Comparison of ENCODE assay signal across 24 cellular contexts in the genomic region with DNA sequence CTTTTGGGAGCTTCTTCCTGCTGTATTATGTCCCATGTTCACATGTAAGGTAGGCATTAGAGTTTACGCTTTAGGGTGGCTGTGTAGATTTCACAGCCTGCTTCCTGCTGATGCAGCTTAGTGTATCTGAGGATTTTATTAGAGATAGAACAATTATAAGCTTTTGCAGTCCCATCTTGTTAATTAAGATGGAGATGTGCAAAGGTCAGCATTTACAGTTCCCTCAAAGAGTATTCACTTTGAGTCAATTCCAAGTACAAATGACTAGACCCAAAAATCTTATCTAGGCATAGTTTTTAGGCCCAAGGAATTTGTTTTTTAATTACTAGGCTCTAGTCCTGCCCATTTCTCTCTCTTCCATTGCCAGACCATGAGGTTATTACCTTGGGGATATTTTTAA.
"Had no signal": no experiment of that assay in that cellular context is flagged by ENCODE, and none has a peak within 500 bp of the region (broad histone marks: within the 10 kb centered on the region; RNA-seq: fewer than 3 reads in every experiment).

No MANE protein-coding gene starts in this region.

- H3K27me3 Mint-ChIP-seq: naive B cell had no signal

- H3K27ac ChIP-seq: coronary artery, dorsolateral prefrontal cortex, esophagus muscularis mucosa, foreskin keratinocyte, gastroesophageal sphincter, heart right ventricle, left lung, lower lobe of right lung had no signal

- H3K27me3 ChIP-seq: dorsolateral prefrontal cortex, esophagus muscularis mucosa, foreskin keratinocyte, gastroesophageal sphincter, heart right ventricle, left lung had no signal

- DNase-seq: dermis blood vessel endothelial cell; dorsolateral prefrontal cortex; effector CD4-positive, alpha-beta T cell; effector memory CD4-positive, alpha-beta T cell; foreskin keratinocyte; head of caudate nucleus; heart right ventricle; hippocampal formation; left cardiac atrium; left lung; left ventricle myocardium superior; lower lobe of right lung; mesenchymal stem cell; mucosa of descending colon; naive B cell had no signal

- H3K9me3 ChIP-seq: esophagus muscularis mucosa, gastroesophageal sphincter, left lung, lower lobe of right lung had no signal

- H3K4me1 ChIP-seq: esophagus muscularis mucosa, foreskin keratinocyte, gastroesophageal sphincter, heart right ventricle, left lung, lower lobe of right lung had no signal

- H3K36me3 ChIP-seq: esophagus muscularis mucosa, gastroesophageal sphincter, heart right ventricle, left lung, lower lobe of right lung had no signal

- FAIRE-seq: colon, endothelial cell of umbilical vein, frontal cortex, islet of Langerhans, keratinocyte had no signal

- H3K4me1 Mint-ChIP-seq: mesothelial cell of epicardium, naive B cell had no signal

- H3K27ac Mint-ChIP-seq: mesothelial cell of epicardium, naive B cell had no signal

- ATAC-seq: foreskin keratinocyte, gastroesophageal sphincter, heart right ventricle, left cardiac atrium, left lung, left ventricle myocardium superior, lower lobe of right lung, mucosa of descending colon had no signal

- H3K4me3 Mint-ChIP-seq: mesothelial cell of epicardium, naive B cell had no signal

- H3K36me3 Mint-ChIP-seq: mesothelial cell of epicardium, naive B cell had no signal

- H3K4me3 ChIP-seq: coronary artery, dorsolateral prefrontal cortex, esophagus muscularis mucosa, gastroesophageal sphincter, heart right ventricle, left lung, lower lobe of right lung, mucosa of descending colon had no signal
